8 cellular contexts compared by ENCODE assay signal in genomic region chr12:42097971-42098370, GRCh38. TPM values are rescaled to one million over a fixed set of nuclear protein-coding genes. Genes with fewer than 3 reads are reported as not detected.
DNase-seq lines count a peak whose midpoint lies in the region; ATAC-seq and TF ChIP-seq lines count a peak whose summit lies in the region.

No MANE protein-coding gene starts in this region.

- H3K27ac Mint-ChIP-seq in CD14-positive monocyte, result peak overlapping the region; percentile 88 to 98 (median 92)

- no peak for TF ChIP-seq EP300 in stomach (IDR thresholded peaks at IDR 0.05)

- TF ChIP-seq CTCF in CD14-positive monocyte (IDR thresholded peaks at IDR 0.05), result no peak
- TF ChIP-seq CTCF in adrenal gland (IDR thresholded peaks at IDR 0.05), result no peak
- TF ChIP-seq CTCF in stomach (IDR thresholded peaks at IDR 0.05), result no peak

- H3K4me1 Mint-ChIP-seq in CD14-positive monocyte, result peaks cover 18% of the 10 kb centered on the region

- peaks cover 20 to 24% of the 10 kb centered on the region in 2 donors for H3K36me3 Mint-ChIP-seq in CD14-positive monocyte

- H3K27me3 ChIP-seq in adrenal gland, result no peaks in the 10 kb centered on the region
- no peaks in the 10 kb centered on the region for H3K27me3 ChIP-seq in stomach

- WGBS in adrenal gland, 4 donors, result 15 to 20% (median 18%) methylated on average over 5 of the region's 5 CpGs
- 14 to 38% (median 35%) methylated on average over 5 of the region's 5 CpGs for WGBS in stomach, 5 donors

- H3K4me3 ChIP-seq in adrenal gland, result peak overlapping the region in 2 of 4 donors; percentile 22 to 46
- peak overlapping the region in 2 of 4 donors; percentile 5 to 18 for H3K4me3 ChIP-seq in stomach

- peak; percentile 95 for ATAC-seq in GM19351 (IDR thresholded peaks at IDR 0.05; ENCODE audit: unreplicated experiment)
- peak; percentile 91 for ATAC-seq in HG03354 (IDR thresholded peaks at IDR 0.05; ENCODE audit: poor library complexity, severe bottlenecking, unreplicated experiment)

- H3K9me3 ChIP-seq in adrenal gland (replicated peaks in 1 of 3) (peaks cover 0 to 8% (median 0%) of the 10 kb centered on the region in 3 donors), stomach (no peaks in the 10 kb centered on the region)

- TF ChIP-seq POLR2A in adrenal gland (IDR thresholded peaks at IDR 0.05) (peak in 1 of 2 donors; percentile 34), stomach (IDR thresholded peaks at IDR 0.05) (no peak)

- H3K4me3 Mint-ChIP-seq in CD14-positive monocyte, result peak overlapping the region; percentile 48 to 82

- H3K27me3 Mint-ChIP-seq in CD14-positive monocyte (ENCODE audit: low read depth in 3 of 3), result no peaks in the 10 kb centered on the region

- H3K4me1 ChIP-seq in adrenal gland (replicated peaks in 1 of 2), result peaks cover 5 to 14% of the 10 kb centered on the region in 2 donors
- H3K4me1 ChIP-seq in stomach, result peaks cover 0 to 8% (median 0%) of the 10 kb centered on the region in 4 donors

- H3K36me3 ChIP-seq in adrenal gland (replicated peaks in 1 of 2) (no peaks in the 10 kb centered on the region), stomach (peaks cover 0 to 26% (median 19%) of the 10 kb centered on the region in 4 donors)

- H3K27ac ChIP-seq in adrenal gland, result peak overlapping the region in 4 of 5 donors; percentile 0 to 33 (median 24)
- peak overlapping the region in 4 of 5 donors; percentile 16 to 40 (median 30) for H3K27ac ChIP-seq in stomach

- peaks cover 0 to 2% (median 0%) of the 10 kb centered on the region in 7 donors for H3K9me3 Mint-ChIP-seq in CD14-positive monocyte

- intact Hi-C loops in CD14-positive monocyte (cut with micrococcal nuclease), result no loop called here
- intact Hi-C loops in adrenal gland (cut with DNase I), result no loop called here
- intact Hi-C loops in stomach (cut with DNase I; ENCODE audit: low total_unique reads), result no loop called here

- DNase-seq in CD14-positive monocyte (ENCODE audit: low spot score), result no peak
- peak in 1 of 7 donors; percentile 17 for DNase-seq in adrenal gland
- DNase-seq in stomach, result no peak
- DNase-seq in NCI-H187 treated with DMSO at 0.1 percent for 48 hours (lab: John Stamatoyannopoulos, UW), result no peak
- no peak for DNase-seq in cerebellum (ENCODE audit: low spot score)
- DNase-seq in DMS 273 (lab: John Stamatoyannopoulos, UW; ENCODE audit: unreplicated experiment), result no peak

RNA-seq across cellular contexts. Expression of gene GXYLT1, which starts 46.7 kb away (rescaled TPM):
- 1 to 10 TPM; 4.9 to 7.1 TPM for polyA plus RNA-seq in CD14-positive monocyte
- 10 to 100 TPM in 2 of 8 donors, 1 to 10 TPM in 6; 6.9 to 11.9 (median 9.7) TPM for total RNA-seq in adrenal gland
- polyA plus RNA-seq in adrenal gland, result 10 to 100 TPM in 1 of 3 donors, 1 to 10 TPM in 2; 1.6 to 13.1 (median 2.8) TPM
- total RNA-seq in stomach, result 10 to 100 TPM in 3 of 5 donors, 1 to 10 TPM in 2; 3.2 to 17.6 (median 11.7) TPM
- polyA plus RNA-seq in stomach, result 1 to 10 TPM; 1.4 to 1.9 (median 1.7) TPM
- 15.1 TPM for total RNA-seq in cerebellum
